Comparison of ENCODE assay signal across 16 cellular contexts in genomic region chr1:215543806-215544205, GRCh38. TPM values are rescaled to one million over a fixed set of nuclear protein-coding genes. Genes with fewer than 3 reads are reported as not detected.
DNase-seq lines count a peak whose midpoint lies in the region; ATAC-seq, FAIRE-seq and TF ChIP-seq lines count a peak whose summit lies in the region.
"Had no signal": no experiment of that assay in that cellular context is flagged by ENCODE, and none has a peak within 500 bp of the region (broad histone marks: within the 10 kb centered on the region; RNA-seq: fewer than 3 reads in every experiment).

No MANE protein-coding gene starts in this region.

- H3K27ac Mint-ChIP-seq in Calu3 (ENCODE audit: unreplicated experiment), result peak overlapping the region; percentile 86
- H3K27ac Mint-ChIP-seq: CD8-positive, alpha-beta T cell had no signal

- no peak overlapping the region for H3K27ac ChIP-seq in BLaER1

- H3K27me3 ChIP-seq in BLaER1, result no peaks in the 10 kb centered on the region
- H3K27me3 ChIP-seq: BE2C had no signal

- no peak overlapping the region for H3K4me3 Mint-ChIP-seq in Calu3 (ENCODE audit: low read depth, unreplicated experiment)
- H3K4me3 Mint-ChIP-seq: CD8-positive, alpha-beta T cell; H9 had no signal

- H3K36me3 ChIP-seq in BLaER1, result no peaks in the 10 kb centered on the region
- H3K36me3 ChIP-seq: BE2C had no signal

- H4K20me1 ChIP-seq in BLaER1, result no peaks in the 10 kb centered on the region

- no peak overlapping the region for H3K4me3 ChIP-seq in BLaER1
- H3K4me3 ChIP-seq: GM12878 had no signal

- BruUV-seq in Calu3 (replicated peaks; lab: Mats Ljungman, UMichigan), result no TSS peak

- intact Hi-C loops in Calu3 (cut with micrococcal nuclease; ENCODE audit: unreplicated experiment), result loop anchor here (1.0 to 5.0 kb wide), 2 partner anchors 25 to 63 kb away; no protein-coding TSS in a partner anchor

- FAIRE-seq in TTC549 (lab: Jason Lieb, UNC) (peak; percentile 68), islet of Langerhans (lab: Jason Lieb, UNC) (peak; percentile 36)
- FAIRE-seq: H1 had no signal

- peaks cover 19% of the 10 kb centered on the region; the same call in 1 of the 2 replicates for H3K9me3 ChIP-seq in BLaER1
- H3K9me3 ChIP-seq: BE2C had no signal

- no peak for TF ChIP-seq CTCF in Calu3 (IDR thresholded peaks at IDR 0.05; ENCODE audit: unreplicated experiment)

- no peak for ATAC-seq in GM21367 (IDR thresholded peaks at IDR 0.05; ENCODE audit: unreplicated experiment)
- ATAC-seq: CD8-positive, alpha-beta T cell had no signal

- no peaks in the 10 kb centered on the region for H3K27me3 Mint-ChIP-seq in Calu3 (ENCODE audit: unreplicated experiment)

- H3K36me3 Mint-ChIP-seq in Calu3 (ENCODE audit: insufficient read depth, unreplicated experiment), result peaks cover 8% of the 10 kb centered on the region
- H3K36me3 Mint-ChIP-seq: CD14-positive monocyte; CD8-positive, alpha-beta T cell had no signal

- H3K4me1 Mint-ChIP-seq in Calu3 (ENCODE audit: low read depth, unreplicated experiment), result peaks cover 44% of the 10 kb centered on the region
- H3K4me1 Mint-ChIP-seq: H9 had no signal

- peak overlapping the region; percentile 53 for H3K4me2 ChIP-seq in BLaER1

- no peaks in the 10 kb centered on the region for H3K9me3 Mint-ChIP-seq in Calu3 (ENCODE audit: low read depth, unreplicated experiment)

- no peak for DNase-seq in Calu3
- no peak for DNase-seq in AG20443 (ENCODE audit: low spot score)
- no peak for DNase-seq in stimulated activated CD8-positive, alpha-beta memory T cell treated with anti-CD3 and anti-CD28 coated beads, Interleukin-4, amount 100 ng/mL, for 48 hours
- DNase-seq: CD8-positive, alpha-beta T cell; DMS 273 treated with DMSO at 0.1 percent for 48 hours; DMS53; DND-41; H9 had no signal

- CTCF ChIA-PET in Calu3 (lab: Charles Lee), result interaction anchor here (1.5 kb wide), 1 partner anchor 14 kb away, joined by 4 read pairs; no protein-coding TSS in a partner anchor

- peaks cover 17% of the 10 kb centered on the region for H3K4me1 ChIP-seq in BLaER1

- H3K9ac ChIP-seq in BLaER1, result no peak overlapping the region

RNA-seq across cellular contexts. Expression of gene KCTD3, which starts 23.3 kb away (rescaled TPM):
- total RNA-seq in Calu3 (2022), result 48.8 and 50.2 TPM in 2 replicates
